In genomic region chr17:5078106-5079028, GRCh38 we compare ENCODE assay signal across 8 cellular contexts. TPM values are rescaled to one million over a fixed set of nuclear protein-coding genes. Genes with fewer than 3 reads are reported as not detected.
DNase-seq lines count a peak whose midpoint lies in the region; ATAC-seq and TF ChIP-seq lines count a peak whose summit lies in the region.

ZFP3 (plus strand) TSS chr17:5078467; CDS start chr17:5091505, 13,038 bp downstream.

- ATAC-seq in HG02571 (IDR thresholded peaks at IDR 0.05; ENCODE audit: unreplicated experiment), result peak; percentile 83
- peak; percentile 90 for ATAC-seq in activated CD4-positive, alpha-beta T cell treated with anti-CD3 and anti-CD28 coated beads for 36 hours

- TF ChIP-seq POLR2A in lower leg skin (IDR thresholded peaks at IDR 0.05), result no peak

- H3K4me1 Mint-ChIP-seq in activated CD4-positive, alpha-beta T cell treated with anti-CD3 and anti-CD28 coated beads for 36 hours, result peaks cover 30% of the 10 kb centered on the region

- H3K4me3 Mint-ChIP-seq in activated CD4-positive, alpha-beta T cell treated with anti-CD3 and anti-CD28 coated beads for 36 hours, result peak within 1 kb of the TSS; percentile 73

- DNase-seq in GM10266 (ENCODE audit: extremely low spot score), result peak; percentile 82
- DNase-seq in NCI-H2081 (lab: John Stamatoyannopoulos, UW), result peak; percentile 66 to 89
- peak; percentile 89 for DNase-seq in activated CD4-positive, alpha-beta T cell treated with anti-CD3 and anti-CD28 coated beads for 36 hours
- peak; percentile 81 for DNase-seq in choroid plexus epithelial cell (ENCODE audit: low read depth)
- DNase-seq in lower leg skin (ENCODE audit: low spot score in 2 of 2), result peak; percentile 71 to 96
- DNase-seq in stimulated activated CD4-positive, alpha-beta T cell treated with anti-CD3 and anti-CD28 coated beads, Interleukin-4, amount 100 ng/mL, for 24 hours, result peak; percentile 78
- DNase-seq in AML-193 (lab: John Stamatoyannopoulos, UW), result no peak

- no peaks in the 10 kb centered on the region for H3K27me3 Mint-ChIP-seq in activated CD4-positive, alpha-beta T cell treated with anti-CD3 and anti-CD28 coated beads for 36 hours

- intact Hi-C loops in activated CD4-positive, alpha-beta T cell treated with anti-CD3 and anti-CD28 coated beads for 36 hours (cut with DNase I, micrococcal nuclease), result loop anchor here (1.0 to 5.0 kb wide), 6 partner anchors 32 to 128 kb away; partner anchors contain the start of genes ZNF232 (in 2 of the 2), SPAG7 (in 1 of the 2) and ZNF594 (in 1 of the 2)
- intact Hi-C loops in lower leg skin (cut with DNase I; ENCODE audit: low total_unique reads), result no loop called here

- H3K9me3 Mint-ChIP-seq in activated CD4-positive, alpha-beta T cell treated with anti-CD3 and anti-CD28 coated beads for 36 hours (ENCODE audit: low read depth), result peaks cover 4% of the 10 kb centered on the region

- 0 to 1% methylated on average over 36 to 39 of the region's 75 CpGs for WGBS in lower leg skin, 2 donors

- peak within 1 kb of the TSS; percentile 95 for H3K27ac Mint-ChIP-seq in activated CD4-positive, alpha-beta T cell treated with anti-CD3 and anti-CD28 coated beads for 36 hours

- TF ChIP-seq CTCF in GM10266 (IDR thresholded peaks at IDR 0.05; ENCODE audit: control insufficient read depth, insufficient read depth, low read depth, missing control alignments), result no peak
- TF ChIP-seq CTCF in choroid plexus epithelial cell (conservative IDR thresholded peaks at IDR 0.05; ENCODE audit: low read depth, low read length), result no peak
- TF ChIP-seq CTCF in lower leg skin (IDR thresholded peaks at IDR 0.05), result no peak

- H3K36me3 Mint-ChIP-seq in activated CD4-positive, alpha-beta T cell treated with anti-CD3 and anti-CD28 coated beads for 36 hours (ENCODE audit: low read depth), result peaks cover 25% of the 10 kb centered on the region

- peak within 1 kb of the TSS; percentile 72 for H3K4me3 ChIP-seq in choroid plexus epithelial cell (ENCODE audit: low read depth, low read length)
- peak within 1 kb of the TSS; percentile 81 for H3K4me3 ChIP-seq in lower leg skin (ENCODE audit: low read depth, poor library complexity, severe bottlenecking)

- POLR2A ChIA-PET in activated CD4-positive, alpha-beta T cell treated with anti-CD3 and anti-CD28 coated beads for 36 hours (lab: Charles Lee), result interaction anchor here (0.6 to 0.9 kb wide), 3 partner anchors 119 to 312 kb away, joined by 3 to 8 read pairs (median 6); partner anchors contain the start of genes RNF167 and SLC25A11

- CTCF ChIA-PET in activated CD4-positive, alpha-beta T cell treated with anti-CD3 and anti-CD28 coated beads for 36 hours (lab: Charles Lee), result interaction anchor here (0.7 to 1.5 kb wide), 11 partner anchors 14 to 995 kb away, joined by 3 to 7 read pairs (median 4); partner anchors contain the start of gene ZNF232

RNA-seq across cellular contexts. Expression of gene ZFP3, which starts in this region (rescaled TPM):
- total RNA-seq in activated CD4-positive, alpha-beta T cell treated with anti-CD3 and anti-CD28 coated beads for 36 hours, result 1 to 10 TPM; 2.2 to 2.8 TPM
- 1 to 10 TPM; 1.2 to 5.2 (median 3.5) TPM for total RNA-seq in lower leg skin

Comparison
In these comparisons a context has a peak if more than half of its experiments do, and no peak if none do; other contexts are left out.
1. DNase-seq: peak in GM10266 (single experiment), NCI-H2081 (2 of 2), activated CD4-positive, alpha-beta T cell treated with anti-CD3 and anti-CD28 coated beads for 36 hours (single experiment), choroid plexus epithelial cell (single experiment), lower leg skin (2 of 2) and stimulated activated CD4-positive, alpha-beta T cell treated with anti-CD3 and anti-CD28 coated beads, Interleukin-4, amount 100 ng/mL, for 24 hours (single experiment); none in AML-193 (0 of 2).